19 cellular contexts compared by ENCODE assay signal in the genomic region with DNA sequence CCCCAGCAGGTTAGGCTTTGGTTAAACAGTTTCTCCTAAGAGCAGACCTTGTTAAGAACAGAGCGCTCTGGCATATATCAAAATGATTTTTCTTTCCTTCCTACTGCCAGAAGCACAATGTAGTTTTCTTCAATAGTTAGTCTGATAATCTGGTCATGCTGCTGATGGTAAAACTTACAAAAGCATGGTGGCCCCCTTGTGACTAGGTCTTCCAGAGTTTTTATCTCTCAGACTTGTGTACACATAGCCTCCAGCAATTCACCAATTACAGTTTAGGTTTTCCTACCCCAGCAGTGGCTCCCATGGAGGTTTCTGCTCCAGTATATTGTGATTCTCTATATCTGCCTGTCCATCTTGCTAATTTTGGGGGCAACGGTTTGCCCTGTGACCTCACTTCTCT.
"Had no signal": no experiment of that assay in that cellular context is flagged by ENCODE, and none has a peak within 500 bp of the region (broad histone marks: within the 10 kb centered on the region; RNA-seq: fewer than 3 reads in every experiment).

No MANE protein-coding gene starts in this region.

- H3K4me1 ChIP-seq: Peyer's patch, SJCRH30 had no signal

- H3K27me3 ChIP-seq: Peyer's patch, SJCRH30 had no signal

- H2AFZ ChIP-seq: PC-9 had no signal

- H3K9me3 ChIP-seq: Peyer's patch, SJCRH30 had no signal

- H3K36me3 ChIP-seq: Peyer's patch, SJCRH30 had no signal

- DNase-seq: IMR-90, NCI-H1092 treated with DMSO at 0.1 percent for 48 hours, NCI-H1436, NCI-H187, NCI-H2029, NCI-H2171 treated with DMSO at 0.1 percent for 48 hours, NCI-H345, NCI-H446 treated with DMSO at 0.1 percent for 48 hours, NCI-H510A treated with DMSO at 0.1 percent for 48 hours, NCI-H526, NCI-H748 treated with DMSO at 0.1 percent for 48 hours, PC-9, Peyer's patch, SHP77 treated with DMSO at 0.1 percent for 48 hours, SJCRH30, T-helper 1 cell had no signal

- H3K9ac ChIP-seq: KMS-11 had no signal

- H3K4me2 ChIP-seq: KMS-11, PC-9 had no signal

- ATAC-seq: Right ventricle myocardium inferior, SK-N-SH treated with all-trans-retinoic acid at 6 μM for 48 hours had no signal

- H3K4me3 ChIP-seq: PC-9, Peyer's patch, SJCRH30 had no signal

- H3K27ac ChIP-seq: KMS-11, PC-9, Peyer's patch, SJCRH30 had no signal
